Comparison of ENCODE assay signal across 13 cellular contexts in genomic region chr17:42111265-42111636, GRCh38. TPM values are rescaled to one million over a fixed set of nuclear protein-coding genes. Genes with fewer than 3 reads are reported as not detected.
A peak's percentile ranks its signal among the peaks of the same experiment; 100 is the strongest.
DNase-seq lines count a peak whose midpoint lies in the region; ATAC-seq and TF ChIP-seq lines count a peak whose summit lies in the region.
"Had no signal": no experiment of that assay in that cellular context is flagged by ENCODE, and none has a peak within 500 bp of the region (broad histone marks: within the 10 kb centered on the region; RNA-seq: fewer than 3 reads in every experiment).

No MANE protein-coding gene starts in this region.

- H3K56ac ChIP-seq in IMR-90 (ENCODE audit: extremely low read depth, insufficient read depth, low read length) = no peak overlapping the region

- peaks cover 35% of the 10 kb centered on the region for H3K4me1 Mint-ChIP-seq in CD14-positive monocyte
- peaks cover 3% of the 10 kb centered on the region for H3K4me1 Mint-ChIP-seq in glutamatergic neuron (ENCODE audit: low read depth, unreplicated experiment)

- BruUV-seq in IMR-90 (replicated peaks; lab: Mats Ljungman, UMichigan) = no TSS peak

- peak overlapping the region; percentile 40 for H2AK9ac ChIP-seq in IMR-90 (replicated peaks; ENCODE audit: low read depth, low read length, poor library complexity)

- no peak for TF ChIP-seq EP300 in sigmoid colon (IDR thresholded peaks at IDR 0.05)

- H2BK15ac ChIP-seq in IMR-90 (ENCODE audit: low read depth, low read length) = no peak overlapping the region

- H3K4me2 ChIP-seq in IMR-90 (ENCODE audit: low read depth, low read length) = no peak overlapping the region

- CTCF ChIA-PET in IMR-90 (lab: Yijun Ruan, JAX) = interaction anchor here (0.8 to 1.5 kb wide), 2 partner anchors 10 to 86 kb away, joined by 3 to 5 read pairs; no protein-coding TSS in a partner anchor

- peak overlapping the region; percentile 39 for H2AFZ ChIP-seq in IMR-90 (replicated peaks; ENCODE audit: low read length, poor library complexity)

- no peak overlapping the region for H3K23ac ChIP-seq in IMR-90 (ENCODE audit: low read depth, low read length)

- H4K5ac ChIP-seq in IMR-90 (ENCODE audit: low read depth, low read length) = no peak overlapping the region

- no peak overlapping the region for H2AK5ac ChIP-seq in IMR-90 (ENCODE audit: low read depth, low read length)

- WGBS in IMR-90 (ENCODE audit: extremely low coverage in 2 of 2, insufficient read length in 1 of 2), 2 experiments = 89% methylated on average over 7 of the region's 11 CpGs; no CpG with 5 or more reads in 1 of the 2 experiments
- 90 to 93% methylated on average over 11 of the region's 11 CpGs for WGBS in sigmoid colon, 2 donors

- H2BK20ac ChIP-seq in IMR-90 (ENCODE audit: low read depth, low read length) = no peak overlapping the region

- DNase-seq in CD14-positive monocyte (ENCODE audit: low spot score) (no peak), IMR-90 (no peak), sigmoid colon (no peak), amniotic stem cell (lab: John Stamatoyannopoulos, UW) (no peak), caudate nucleus (lab: John Stamatoyannopoulos, UW) (no peak), glutamatergic neuron (no peak)
- DNase-seq in effector memory CD4-positive, alpha-beta T cell = no peak
- DNase-seq: GDM1; NCI-H2081; SHP77; stimulated activated CD4-positive, alpha-beta T cell treated with anti-CD3 and anti-CD28 coated beads, Interleukin-2, amount 100 ng/mL, for 48 hours had no signal

- POLR2A ChIA-PET in IMR-90 (lab: Charles Lee; ENCODE audit: unreplicated experiment) = no interaction called here

- H3K14ac ChIP-seq in IMR-90 (replicated peaks; ENCODE audit: low read depth, low read length) = no peak overlapping the region

- H3K9me3 Mint-ChIP-seq in CD14-positive monocyte (no peaks in the 10 kb centered on the region), glutamatergic neuron (ENCODE audit: unreplicated experiment) (peaks cover 2% of the 10 kb centered on the region)

- peaks cover 4% of the 10 kb centered on the region; the same call in 1 of the 2 replicates for H3K9me1 ChIP-seq in IMR-90 (ENCODE audit: insufficient read depth, low read length)

- no peak overlapping the region for H2BK5ac ChIP-seq in IMR-90 (ENCODE audit: low read depth, low read length, poor library complexity, severe bottlenecking)

- intact Hi-C loops in CD14-positive monocyte (cut with micrococcal nuclease) = loop anchor here in 1 of 2 donors (5.0 kb wide), 2 partner anchors 49 to 194 kb away; partner anchors contain the start of gene ACLY
- intact Hi-C loops in IMR-90 (cut with micrococcal nuclease) = no loop called here
- intact Hi-C loops in sigmoid colon (cut with DNase I) = loop anchor here (5.0 kb wide), 1 partner anchor 144 kb away; the partner anchor contains the start of gene CNP

- no peak for ATAC-seq in IMR-90 (ENCODE audit: low read depth)

- dilution Hi-C loops in IMR-90 (cut with HindIII; ENCODE audit: low sequenced_read_pairs, unreplicated experiment) = no loop called here

- in situ Hi-C loops in IMR-90 (cut with MboI; ENCODE audit: low sequenced_read_pairs) = loop anchor here (5.0 kb wide), 2 partner anchors 84 to 144 kb away; partner anchors contain the start of gene CNP

- H4K8ac ChIP-seq in IMR-90 (ENCODE audit: low read depth in 2 of 2, low read length in 2 of 2) = no peak overlapping the region

- no peak overlapping the region for H3K27ac ChIP-seq in IMR-90 (ENCODE audit: insufficient read depth, low read length)
- H3K27ac ChIP-seq in effector memory CD4-positive, alpha-beta T cell (ENCODE audit: insufficient read depth, low read length, poor library complexity, severe bottlenecking) = peak overlapping the region; percentile 82
- peak overlapping the region; percentile 90 to 96 (median 92) for H3K27ac ChIP-seq in sigmoid colon
- no peak overlapping the region for H3K27ac ChIP-seq in caudate nucleus (ENCODE audit: low read depth, low read length)

- H3K27me3 Mint-ChIP-seq in CD14-positive monocyte (ENCODE audit: low read depth in 3 of 3) = peaks cover 0 to 7% (median 0%) of the 10 kb centered on the region in 3 donors
- H3K27me3 Mint-ChIP-seq in glutamatergic neuron (ENCODE audit: unreplicated experiment) = peaks cover 4% of the 10 kb centered on the region

- peaks cover 12% of the 10 kb centered on the region; the same call in 1 of the 2 replicates for H3K36me3 ChIP-seq in IMR-90 (ENCODE audit: control insufficient read depth, insufficient read depth, low read length)
- no peaks in the 10 kb centered on the region for H3K36me3 ChIP-seq in effector memory CD4-positive, alpha-beta T cell (ENCODE audit: control insufficient read depth, insufficient read depth, low read length)
- peaks cover 0 to 36% (median 3%) of the 10 kb centered on the region in 4 donors for H3K36me3 ChIP-seq in sigmoid colon

- H3K27me3 ChIP-seq in IMR-90 (ENCODE audit: control insufficient read depth, insufficient read depth, low read length) = no peaks in the 10 kb centered on the region
- no peaks in the 10 kb centered on the region for H3K27me3 ChIP-seq in effector memory CD4-positive, alpha-beta T cell (replicated peaks; ENCODE audit: control insufficient read depth, insufficient read depth, low read length, poor library complexity, severe bottlenecking)
- H3K27me3 ChIP-seq in sigmoid colon = no peaks in the 10 kb centered on the region

- H4K20me1 ChIP-seq in IMR-90 (ENCODE audit: insufficient read depth, low read length) = no peaks in the 10 kb centered on the region

- H3K27ac Mint-ChIP-seq in CD14-positive monocyte (peak overlapping the region in 5 of 7 donors; percentile 6 to 93 (median 73)), glutamatergic neuron (ENCODE audit: unreplicated experiment) (no peak overlapping the region)

- H3K9ac ChIP-seq in IMR-90 (ENCODE audit: low read depth, low read length) = no peak overlapping the region

- H3K4ac ChIP-seq in IMR-90 (ENCODE audit: low read depth, low read length) = no peak overlapping the region

- H3K18ac ChIP-seq in IMR-90 (ENCODE audit: low read depth, low read length) = no peak overlapping the region

- no peak for TF ChIP-seq CTCF in CD14-positive monocyte (IDR thresholded peaks at IDR 0.05)
- no peak for TF ChIP-seq CTCF in IMR-90 (conservative IDR thresholded peaks at IDR 0.05; ENCODE audit: low read depth, low read length)
- TF ChIP-seq CTCF in sigmoid colon (IDR thresholded peaks at IDR 0.05) = no peak
- no peak for TF ChIP-seq CTCF in glutamatergic neuron (IDR thresholded peaks at IDR 0.05; ENCODE audit: partially characterized antibody, unreplicated experiment)

- H3K79me1 ChIP-seq in IMR-90 (ENCODE audit: low read depth in 1 of 2, low read length in 2 of 2) = no peaks in the 10 kb centered on the region

- peaks cover 6% of the 10 kb centered on the region; the same call in 1 of the 2 replicates for H3K4me1 ChIP-seq in IMR-90 (ENCODE audit: control insufficient read depth, insufficient read depth, low read length)
- H3K4me1 ChIP-seq in effector memory CD4-positive, alpha-beta T cell (ENCODE audit: control insufficient read depth, insufficient read depth, low read length, poor library complexity, severe bottlenecking) = peaks cover 30% of the 10 kb centered on the region
- H3K4me1 ChIP-seq in sigmoid colon = peaks cover 0 to 32% (median 26%) of the 10 kb centered on the region in 4 donors

- H3K36me3 Mint-ChIP-seq in CD14-positive monocyte (peaks cover 37 to 44% of the 10 kb centered on the region in 2 donors), glutamatergic neuron (ENCODE audit: unreplicated experiment) (no peaks in the 10 kb centered on the region)

- no peak overlapping the region for H3K4me3 Mint-ChIP-seq in CD14-positive monocyte
- H3K4me3 Mint-ChIP-seq in glutamatergic neuron (ENCODE audit: unreplicated experiment) = no peak overlapping the region

- TF ChIP-seq RAD21 in IMR-90 (IDR thresholded peaks at IDR 0.05; ENCODE audit: low read length) = no peak

- TF ChIP-seq POLR2A in IMR-90 (IDR thresholded peaks at IDR 0.05; ENCODE audit: low read depth, low read length) = no peak
- TF ChIP-seq POLR2A in sigmoid colon (IDR thresholded peaks at IDR 0.05) = no peak

- no peak overlapping the region for H4K91ac ChIP-seq in IMR-90 (ENCODE audit: insufficient read depth, low read depth, low read length)

- H3K4me3 ChIP-seq in IMR-90 (ENCODE audit: insufficient read depth, low read depth, low read length) (no peak overlapping the region), sigmoid colon (peak overlapping the region in 3 of 4 donors; percentile 60 to 63 (median 62))
- H3K4me3 ChIP-seq in effector memory CD4-positive, alpha-beta T cell (ENCODE audit: insufficient read depth, low read depth, low read length, poor library complexity, severe bottlenecking) = no peak overlapping the region

- no peak overlapping the region for H2BK120ac ChIP-seq in IMR-90 (ENCODE audit: low read depth, low read length)

- H3K9me3 ChIP-seq in IMR-90 (ENCODE audit: control insufficient read depth, insufficient read depth, low read length) (no peaks in the 10 kb centered on the region), sigmoid colon (no peaks in the 10 kb centered on the region)
- H3K9me3 ChIP-seq in effector memory CD4-positive, alpha-beta T cell (ENCODE audit: control insufficient read depth, low read length) = no peaks in the 10 kb centered on the region

RNA-seq across cellular contexts. Expression of gene DHX58, which starts 1.3 kb away (rescaled TPM):
- polyA plus RNA-seq in CD14-positive monocyte (10 to 100 TPM; 13.2 to 16.0 TPM), IMR-90 (2012; rRNA removed) (1.9 and 2.8 TPM in 2 replicates), sigmoid colon (10 to 100 TPM in 1 of 3 donors, 1 to 10 TPM in 2; 4.4 to 19.0 (median 6.6) TPM)
- total RNA-seq in IMR-90 (2012; rRNA removed) (1.1 and 1.4 TPM in 2 replicates), sigmoid colon (10 to 100 TPM in 3 of 4 donors, 1 to 10 TPM in 1; 8.9 to 16.3 (median 14.6) TPM), glutamatergic neuron (ENCODE audit: unreplicated experiment) (0.42 TPM)
- polyA plus RNA-seq in IMR-90 (2012; cell fraction: cytosol; rRNA removed) = 1.9 and 2.5 TPM in 2 replicates
- 14.8 and 19.4 TPM in 2 replicates for polyA plus RNA-seq in IMR-90 (2012; cell fraction: nucleus; rRNA removed; ENCODE audit: low replicate concordance)

RNA-seq across cellular contexts. Expression of gene KAT2A, which starts 9.9 kb away (rescaled TPM):
- polyA plus RNA-seq in CD14-positive monocyte = 1 to 10 TPM; 1.9 to 2.0 TPM
- total RNA-seq in IMR-90 (2012; rRNA removed) = 5.3 and 6.3 TPM in 2 replicates
- polyA plus RNA-seq in IMR-90 (2012; rRNA removed) = 28.2 and 31.4 TPM in 2 replicates
- polyA plus RNA-seq in IMR-90 (2012; cell fraction: cytosol; rRNA removed) = 12.9 and 17.4 TPM in 2 replicates
- polyA plus RNA-seq in IMR-90 (2012; cell fraction: nucleus; rRNA removed; ENCODE audit: low replicate concordance) = 273 and 329 TPM in 2 replicates
- 10 to 100 TPM; 20.0 to 95.8 (median 26.0) TPM for total RNA-seq in sigmoid colon
- 10 to 100 TPM in 1 of 3 donors, 1 to 10 TPM in 2; 6.9 to 45.2 (median 9.6) TPM for polyA plus RNA-seq in sigmoid colon
- total RNA-seq in glutamatergic neuron (ENCODE audit: unreplicated experiment) = 29.3 TPM

RNA-seq across cellular contexts. Expression of gene HSPB9, which starts 11.4 kb away (rescaled TPM):
- polyA plus RNA-seq in CD14-positive monocyte = not detected
- total RNA-seq in IMR-90 (2012; rRNA removed) = not detected in 2 replicates
- polyA plus RNA-seq in IMR-90 (2012; rRNA removed) = not detected in 2 replicates
- polyA plus RNA-seq in IMR-90 (2012; cell fraction: cytosol; rRNA removed) = not detected in 2 replicates
- polyA plus RNA-seq in IMR-90 (2012; cell fraction: nucleus; rRNA removed; ENCODE audit: low replicate concordance) = 0.06 and 0.09 TPM in 2 replicates
- total RNA-seq in sigmoid colon = under 1 TPM in 3 of 4 donors, not detected in 1; 0.27 to 0.83 (median 0.49) TPM
- under 1 TPM in 1 of 3 donors, not detected in 2; 0.10 TPM for polyA plus RNA-seq in sigmoid colon
- 0.44 TPM for total RNA-seq in glutamatergic neuron (ENCODE audit: unreplicated experiment)
- total RNA-seq: glomerular endothelial cell, myocyte had no signal

RNA-seq across cellular contexts. Expression of gene ZNF385C, which starts 13.0 kb away (rescaled TPM):
- polyA plus RNA-seq in CD14-positive monocyte (under 1 TPM in 1 of 2 donors, not detected in 1; 0.09 TPM), IMR-90 (2012; rRNA removed) (not detected in 2 replicates), sigmoid colon (under 1 TPM in 2 of 3 donors, not detected in 1; 0.42 to 0.60 TPM)
- total RNA-seq in IMR-90 (2012; rRNA removed) (not detected in 2 replicates), sigmoid colon (under 1 TPM in 1 of 4 donors, not detected in 3; 0.33 TPM), glutamatergic neuron (ENCODE audit: unreplicated experiment) (1.5 TPM)
- polyA plus RNA-seq in IMR-90 (2012; cell fraction: cytosol; rRNA removed) = not detected in 2 replicates
- polyA plus RNA-seq in IMR-90 (2012; cell fraction: nucleus; rRNA removed; ENCODE audit: low replicate concordance) = not detected in 2 replicates
- total RNA-seq: glomerular endothelial cell had no signal

RNA-seq across cellular contexts. Expression of gene RAB5C, which starts 43.5 kb away (rescaled TPM):
- 100 to 1,000 TPM; 165 to 171 TPM for polyA plus RNA-seq in CD14-positive monocyte
- total RNA-seq in IMR-90 (2012; rRNA removed) = 112 and 126 TPM in 2 replicates
- 277 and 312 TPM in 2 replicates for polyA plus RNA-seq in IMR-90 (2012; rRNA removed)
- polyA plus RNA-seq in IMR-90 (2012; cell fraction: cytosol; rRNA removed) = 208 and 308 TPM in 2 replicates
- polyA plus RNA-seq in IMR-90 (2012; cell fraction: nucleus; rRNA removed; ENCODE audit: low replicate concordance) = 135 and 149 TPM in 2 replicates
- total RNA-seq in sigmoid colon = 100 to 1,000 TPM in 2 of 4 donors, 10 to 100 TPM in 2; 75.9 to 104 (median 93.1) TPM
- polyA plus RNA-seq in sigmoid colon = 100 to 1,000 TPM; 182 to 303 (median 213) TPM
- 94.7 TPM for total RNA-seq in glutamatergic neuron (ENCODE audit: unreplicated experiment)

Comparison
In these comparisons a context has a peak if more than half of its experiments do, and no peak if none do; other contexts are left out.
1. H3K27ac ChIP-seq: peak in effector memory CD4-positive, alpha-beta T cell (single experiment) and sigmoid colon (4 of 4); none in IMR-90 (single experiment) and caudate nucleus (single experiment).
2. H3K4me3 ChIP-seq: peak in sigmoid colon (3 of 4); none in IMR-90 (single experiment) and effector memory CD4-positive, alpha-beta T cell (single experiment).